In genomic region chr7:44793919-44794715, GRCh38 we compare ENCODE assay signal across 18 cellular contexts. TPM values are rescaled to one million over a fixed set of nuclear protein-coding genes. Genes with fewer than 3 reads are reported as not detected.
DNase-seq lines count a peak whose midpoint lies in the region; ATAC-seq and TF ChIP-seq lines count a peak whose summit lies in the region.
"Had no signal": no experiment of that assay in that cellular context is flagged by ENCODE, and none has a peak within 500 bp of the region (broad histone marks: within the 10 kb centered on the region; RNA-seq: fewer than 3 reads in every experiment).

No MANE protein-coding gene starts in this region.

- H3K4me1 Mint-ChIP-seq in activated naive CD8-positive, alpha-beta T cell (ENCODE audit: low read depth): peaks cover 18% of the 10 kb centered on the region
- H3K4me1 Mint-ChIP-seq in activated naive CD8-positive, alpha-beta T cell treated with anti-CD3 and anti-CD28 coated beads for 36 hours: peaks cover 13% of the 10 kb centered on the region

- H3K4me3 Mint-ChIP-seq in activated naive CD8-positive, alpha-beta T cell: no peak overlapping the region
- no peak overlapping the region for H3K4me3 Mint-ChIP-seq in activated naive CD8-positive, alpha-beta T cell treated with anti-CD3 and anti-CD28 coated beads for 36 hours
- H3K4me3 Mint-ChIP-seq: activated T-helper 17 cell treated with anti-CD3 and anti-CD28 coated beads, Interleukin-2, amount 50 U/mL, for 72 hours had no signal

- peak overlapping the region; percentile 11 for H3K27ac Mint-ChIP-seq in activated naive CD8-positive, alpha-beta T cell
- no peak overlapping the region for H3K27ac Mint-ChIP-seq in activated naive CD8-positive, alpha-beta T cell treated with anti-CD3 and anti-CD28 coated beads for 36 hours
- H3K27ac Mint-ChIP-seq: activated T-helper 17 cell treated with anti-CD3 and anti-CD28 coated beads, Interleukin-2, amount 50 U/mL, for 72 hours had no signal

- no peak for TF ChIP-seq POLR2A in thyroid gland (IDR thresholded peaks at IDR 0.05)

- no peak for ATAC-seq in HG03439 (IDR thresholded peaks at IDR 0.05; ENCODE audit: unreplicated experiment)
- no peak for ATAC-seq in mucosa of descending colon
- ATAC-seq: activated T-helper 17 cell treated with anti-CD3 and anti-CD28 coated beads, Interleukin-2, amount 50 U/mL, for 72 hours; body of pancreas had no signal

- WGBS in thyroid gland, 2 donors: 55 to 60% methylated on average over 8 of the region's 8 CpGs

- TF ChIP-seq CTCF in fibroblast of villous mesenchyme (IDR thresholded peaks at IDR 0.05; ENCODE audit: insufficient read depth, low read depth, low read length) (no peak), thyroid gland (IDR thresholded peaks at IDR 0.05) (no peak), mucosa of descending colon (IDR thresholded peaks at IDR 0.05) (no peak)

- peaks cover 15 to 25% of the 10 kb centered on the region in 2 donors for H3K4me1 ChIP-seq in thyroid gland
- H3K4me1 ChIP-seq in mucosa of descending colon (ENCODE audit: low read depth): peaks cover 15% of the 10 kb centered on the region
- peaks cover 22% of the 10 kb centered on the region for H3K4me1 ChIP-seq in Karpas-422 (ENCODE audit: low read length)

- peaks cover 40% of the 10 kb centered on the region for H3K79me2 ChIP-seq in Karpas-422 (ENCODE audit: low read length)

- H3K27me3 ChIP-seq in thyroid gland (no peaks in the 10 kb centered on the region), Karpas-422 (ENCODE audit: low read length) (no peaks in the 10 kb centered on the region)
- H3K27me3 ChIP-seq: body of pancreas, MG63 had no signal

- H3K27ac ChIP-seq in thyroid gland (peak overlapping the region in 2 of 3 donors; percentile 45 to 52), Karpas-422 (ENCODE audit: low read length) (no peak overlapping the region)
- H3K27ac ChIP-seq: body of pancreas, skin epidermis had no signal

- no peaks in the 10 kb centered on the region for H3K9me2 ChIP-seq in Karpas-422 (replicated peaks; ENCODE audit: insufficient read depth, low read length)

- no peaks in the 10 kb centered on the region for H3K36me3 ChIP-seq in thyroid gland
- H3K36me3 ChIP-seq in mucosa of descending colon (ENCODE audit: low read depth): no peaks in the 10 kb centered on the region
- peaks cover 17% of the 10 kb centered on the region for H3K36me3 ChIP-seq in Karpas-422 (ENCODE audit: insufficient read depth, low read length)

- no peak overlapping the region for H3K4me3 ChIP-seq in fibroblast of villous mesenchyme (ENCODE audit: low read depth, low read length)
- H3K4me3 ChIP-seq in thyroid gland (replicated peaks in 1 of 3): no peak overlapping the region
- no peak overlapping the region for H3K4me3 ChIP-seq in mucosa of descending colon
- H3K4me3 ChIP-seq in Karpas-422 (ENCODE audit: low read length): no peak overlapping the region
- H3K4me3 ChIP-seq: body of pancreas, MG63, skin epidermis had no signal

- no peaks in the 10 kb centered on the region for H3K9me3 Mint-ChIP-seq in activated naive CD8-positive, alpha-beta T cell (ENCODE audit: low read depth)
- no peaks in the 10 kb centered on the region for H3K9me3 Mint-ChIP-seq in activated naive CD8-positive, alpha-beta T cell treated with anti-CD3 and anti-CD28 coated beads for 36 hours
- H3K9me3 Mint-ChIP-seq: activated T-helper 17 cell treated with anti-CD3 and anti-CD28 coated beads, Interleukin-2, amount 50 U/mL, for 72 hours had no signal

- DNase-seq in activated naive CD8-positive, alpha-beta T cell treated with anti-CD3 and anti-CD28 coated beads for 36 hours: no peak
- DNase-seq in RPMI7951 (ENCODE audit: low read depth) (peak; percentile 79), fibroblast of villous mesenchyme (ENCODE audit: low read depth) (peak; percentile 29), thyroid gland (peak; percentile 31 to 52), mucosa of descending colon (no peak), Karpas-422 (no peak)
- DNase-seq: activated CD4-positive, alpha-beta T cell treated with anti-CD3 and anti-CD28 coated beads for 4 hours; body of pancreas; DMS153; NCI-H1930; NCI-H69; occipital lobe; stimulated activated naive CD4-positive, alpha-beta T cell treated with Interleukin-2 at 50 U/mL for 16 hours had no signal

- H3K27me3 Mint-ChIP-seq in activated naive CD8-positive, alpha-beta T cell: no peaks in the 10 kb centered on the region
- peaks cover 5% of the 10 kb centered on the region for H3K27me3 Mint-ChIP-seq in activated naive CD8-positive, alpha-beta T cell treated with anti-CD3 and anti-CD28 coated beads for 36 hours
- H3K27me3 Mint-ChIP-seq: activated T-helper 17 cell treated with anti-CD3 and anti-CD28 coated beads, Interleukin-2, amount 50 U/mL, for 72 hours had no signal

- H3K36me3 Mint-ChIP-seq in activated naive CD8-positive, alpha-beta T cell: peaks cover 10% of the 10 kb centered on the region
- peaks cover 24% of the 10 kb centered on the region for H3K36me3 Mint-ChIP-seq in activated naive CD8-positive, alpha-beta T cell treated with anti-CD3 and anti-CD28 coated beads for 36 hours

- H3K9me3 ChIP-seq in thyroid gland (no peaks in the 10 kb centered on the region), mucosa of descending colon (no peaks in the 10 kb centered on the region), Karpas-422 (ENCODE audit: low read length) (no peaks in the 10 kb centered on the region)
- H3K9me3 ChIP-seq: body of pancreas, MG63 had no signal

- no peak overlapping the region for H3K9ac ChIP-seq in Karpas-422 (ENCODE audit: low read length)

- intact Hi-C loops in thyroid gland (cut with DNase I) (no loop called here), mucosa of descending colon (cut with DNase I, micrococcal nuclease) (no loop called here)

- H4K20me1 ChIP-seq in Karpas-422 (ENCODE audit: insufficient read depth, low read depth, low read length): peaks cover 22% of the 10 kb centered on the region

- no peak overlapping the region for H3K4me2 ChIP-seq in Karpas-422 (ENCODE audit: low read depth, low read length, poor library complexity, severe bottlenecking)

- H2AFZ ChIP-seq in Karpas-422 (ENCODE audit: low read length): no peak overlapping the region

RNA-seq across cellular contexts. Expression of gene PPIA, which starts 2.4 kb away (rescaled TPM):
- 1,000 to 10,000 TPM; 3,010 to 3,071 TPM for total RNA-seq in activated naive CD8-positive, alpha-beta T cell treated with anti-CD3 and anti-CD28 coated beads for 36 hours
- 9,490 and 10,456 TPM in 2 replicates for total RNA-seq in RPMI7951 (2014; rRNA removed; shearing (Covaris generic))
- total RNA-seq in fibroblast of villous mesenchyme (2,028 and 2,422 TPM in 2 replicates), thyroid gland (1,000 to 10,000 TPM; 1,021 to 2,051 (median 1,545) TPM), mucosa of descending colon (1,000 to 10,000 TPM in 2 of 3 donors, 100 to 1,000 TPM in 1; 792 to 1,320 (median 1,014) TPM)
- total RNA-seq in Karpas-422 (2014; rRNA removed; shearing (Covaris generic); ENCODE audit: low replicate concordance): 2,370 and 3,564 TPM in 2 replicates

RNA-seq across cellular contexts. Expression of gene ZMIZ2, which starts 45.5 kb away (rescaled TPM):
- 100 to 1,000 TPM; 116 to 122 TPM for total RNA-seq in activated naive CD8-positive, alpha-beta T cell treated with anti-CD3 and anti-CD28 coated beads for 36 hours
- 6.6 and 7.9 TPM in 2 replicates for total RNA-seq in RPMI7951 (2014; rRNA removed; shearing (Covaris generic))
- 10.8 and 12.2 TPM in 2 replicates for total RNA-seq in fibroblast of villous mesenchyme
- 10 to 100 TPM; 43.1 to 57.7 (median 49.8) TPM for total RNA-seq in thyroid gland
- total RNA-seq in mucosa of descending colon: 100 to 1,000 TPM in 1 of 3 donors, 10 to 100 TPM in 2; 80.4 to 104 (median 89.8) TPM
- 16.2 and 19.9 TPM in 2 replicates for total RNA-seq in Karpas-422 (2014; rRNA removed; shearing (Covaris generic); ENCODE audit: low replicate concordance)

RNA-seq across cellular contexts. Expression of gene H2AZ2, which starts 53.8 kb away (rescaled TPM):
- 100 to 1,000 TPM; 291 to 305 TPM for total RNA-seq in activated naive CD8-positive, alpha-beta T cell treated with anti-CD3 and anti-CD28 coated beads for 36 hours
- 822 and 1,026 TPM in 2 replicates for total RNA-seq in RPMI7951 (2014; rRNA removed; shearing (Covaris generic))
- total RNA-seq in fibroblast of villous mesenchyme (111 and 118 TPM in 2 replicates), thyroid gland (100 to 1,000 TPM; 126 to 198 (median 144) TPM), mucosa of descending colon (100 to 1,000 TPM; 126 to 242 (median 158) TPM)
- 188 and 202 TPM in 2 replicates for total RNA-seq in Karpas-422 (2014; rRNA removed; shearing (Covaris generic); ENCODE audit: low replicate concordance)

Comparison
In these comparisons a context has a peak if more than half of its experiments do, and no peak if none do; other contexts are left out.
1. DNase-seq: peak in RPMI7951 (single experiment), fibroblast of villous mesenchyme (single experiment) and thyroid gland (2 of 2); none in activated naive CD8-positive, alpha-beta T cell treated with anti-CD3 and anti-CD28 coated beads for 36 hours (single experiment), mucosa of descending colon (0 of 3) and Karpas-422 (single experiment).